In the genomic region with DNA sequence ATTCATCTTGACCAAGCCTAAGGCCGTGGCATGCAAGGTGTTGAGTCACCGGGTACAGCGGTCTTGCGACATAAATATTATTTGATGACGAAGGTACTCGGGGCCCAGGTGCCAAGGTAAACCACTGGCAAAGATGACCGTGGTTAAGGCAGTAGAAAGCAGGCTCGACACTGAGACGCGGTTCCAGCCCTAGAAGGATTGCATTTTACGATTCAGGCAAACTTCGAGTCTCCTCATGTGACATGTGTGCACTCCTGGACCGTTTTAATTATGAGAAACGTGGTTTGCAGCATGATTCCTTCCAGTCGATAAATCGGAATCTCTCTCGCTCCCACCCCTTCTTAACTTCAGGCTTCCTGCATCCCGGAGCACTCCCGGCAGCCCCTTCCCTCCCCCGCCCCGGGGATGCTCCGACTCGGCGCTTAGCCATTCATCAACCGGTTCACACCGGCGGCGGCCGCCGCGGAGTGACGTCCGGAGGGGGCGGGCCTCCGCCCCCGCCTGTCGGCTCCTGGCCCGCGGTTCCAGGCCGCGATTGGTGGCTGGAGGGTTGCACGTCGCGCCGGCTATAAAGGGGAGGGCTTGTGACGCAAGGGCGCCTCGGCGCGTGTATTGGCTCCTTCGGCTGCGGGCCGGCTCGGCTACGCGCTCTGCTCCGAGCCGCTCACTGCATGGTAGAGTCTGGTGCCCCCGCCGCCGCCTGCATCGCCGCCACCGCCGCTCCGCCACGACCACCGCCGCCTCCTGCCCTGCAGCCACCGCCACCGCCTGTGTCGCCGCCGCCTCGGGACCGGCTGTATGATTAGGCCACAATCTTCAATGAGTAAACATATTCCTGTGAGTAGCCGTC, we compare ENCODE assay signal across 8 cellular contexts. TPM values are rescaled to one million over a fixed set of nuclear protein-coding genes. Genes with fewer than 3 reads are reported as not detected.
A peak's percentile ranks its signal among the peaks of the same experiment; 100 is the strongest.
DNase-seq lines count a peak whose midpoint lies in the region; ATAC-seq and TF ChIP-seq lines count a peak whose summit lies in the region.

A gene (plus strand): TSS at position 598 of the 850 bp plus-strand sequence.
A gene (plus strand): TSS at position 598 of the 850 bp plus-strand sequence. CDS start 4,401 bp downstream, outside the sequence.

- no peaks in the 10 kb centered on the region for H3K9me3 Mint-ChIP-seq in activated naive CD8-positive, alpha-beta T cell (ENCODE audit: low read depth)
- peaks cover 15% of the 10 kb centered on the region for H3K9me3 Mint-ChIP-seq in glutamatergic neuron (ENCODE audit: unreplicated experiment)

- peaks cover 34% of the 10 kb centered on the region for H4K20me1 ChIP-seq in osteoblast (ENCODE audit: insufficient read depth, low read length)

- H2AFZ ChIP-seq in osteoblast (ENCODE audit: low read length): peak within 1 kb of the TSS; percentile 94

- H3K27me3 Mint-ChIP-seq in activated naive CD8-positive, alpha-beta T cell: no peaks in the 10 kb centered on the region
- H3K27me3 Mint-ChIP-seq in glutamatergic neuron (ENCODE audit: unreplicated experiment): peaks cover 12% of the 10 kb centered on the region

- ATAC-seq in HG02610 (IDR thresholded peaks at IDR 0.05; ENCODE audit: unreplicated experiment) (peak; percentile 88), thoracic aorta (ENCODE audit: insufficient number of reproducible peaks, low FRiP score, low read depth) (peak; percentile 93)

- H3K9me3 ChIP-seq in osteoblast (ENCODE audit: low read depth, low read length) (no peaks in the 10 kb centered on the region), thoracic aorta (no peaks in the 10 kb centered on the region)

- peak within 1 kb of the TSS; percentile 97 for H3K4me2 ChIP-seq in osteoblast (ENCODE audit: insufficient read depth, low read length)

- H3K36me3 Mint-ChIP-seq in activated naive CD8-positive, alpha-beta T cell: peaks cover 5% of the 10 kb centered on the region
- peaks cover 4% of the 10 kb centered on the region for H3K36me3 Mint-ChIP-seq in glutamatergic neuron (ENCODE audit: unreplicated experiment)

- DNase-seq in NCI-H1092 treated with DMSO at 0.1 percent for 48 hours (lab: John Stamatoyannopoulos, UW): peak; percentile 73
- DNase-seq in SKM-1 (lab: John Stamatoyannopoulos, UW; ENCODE audit: unreplicated experiment): peak; percentile 88
- peak; percentile 98 for DNase-seq in glutamatergic neuron
- peak; percentile 96 for DNase-seq in osteoblast (ENCODE audit: insufficient read length, low spot score, missing footprints)
- peak; percentile 89 for DNase-seq in thoracic aorta (ENCODE audit: low spot score)

- H3K4me1 ChIP-seq in osteoblast (ENCODE audit: insufficient read depth, low read length) (peaks cover 20% of the 10 kb centered on the region), thoracic aorta (ENCODE audit: control insufficient read depth in 1 of 2, low read depth in 2 of 2) (peaks cover 16 to 28% of the 10 kb centered on the region in 2 donors)

- TF ChIP-seq CTCF in glutamatergic neuron (IDR thresholded peaks at IDR 0.05; ENCODE audit: partially characterized antibody, unreplicated experiment): no peak
- TF ChIP-seq CTCF in osteoblast (IDR thresholded peaks at IDR 0.05; ENCODE audit: extremely low read depth, low read depth, low read length): peak; percentile 4
- no peak for TF ChIP-seq CTCF in thoracic aorta (IDR thresholded peaks at IDR 0.05)

- H3K36me3 ChIP-seq in osteoblast (ENCODE audit: insufficient read depth, low read length) (peaks cover 10% of the 10 kb centered on the region), thoracic aorta (peaks cover 1% of the 10 kb centered on the region)

- H3K79me2 ChIP-seq in osteoblast (ENCODE audit: insufficient read depth, low read length): peaks cover 46% of the 10 kb centered on the region

- H3K27me3 ChIP-seq in osteoblast (ENCODE audit: insufficient read depth, low read length) (no peaks in the 10 kb centered on the region), thoracic aorta (replicated peaks; ENCODE audit: insufficient read depth) (no peaks in the 10 kb centered on the region)

- peak within 1 kb of the TSS; percentile 96 for H3K4me3 Mint-ChIP-seq in activated naive CD8-positive, alpha-beta T cell
- peak within 1 kb of the TSS; percentile 86 for H3K4me3 Mint-ChIP-seq in glutamatergic neuron (ENCODE audit: unreplicated experiment)

- peak within 1 kb of the TSS; percentile 84 for H3K4me3 ChIP-seq in GM08714 (ENCODE audit: low read length)
- peak within 1 kb of the TSS; percentile 90 for H3K4me3 ChIP-seq in osteoblast (ENCODE audit: insufficient read depth, low read length)
- peak within 1 kb of the TSS; percentile 95 for H3K4me3 ChIP-seq in thoracic aorta

- peak within 1 kb of the TSS; percentile 95 for H3K27ac Mint-ChIP-seq in activated naive CD8-positive, alpha-beta T cell
- peak within 1 kb of the TSS; percentile 93 for H3K27ac Mint-ChIP-seq in glutamatergic neuron (ENCODE audit: unreplicated experiment)

- H3K4me1 Mint-ChIP-seq in activated naive CD8-positive, alpha-beta T cell (ENCODE audit: low read depth): peaks cover 41% of the 10 kb centered on the region
- H3K4me1 Mint-ChIP-seq in glutamatergic neuron (ENCODE audit: low read depth, unreplicated experiment): peaks cover 7% of the 10 kb centered on the region

- H3K27ac ChIP-seq in osteoblast (ENCODE audit: low read depth, low read length): peak within 1 kb of the TSS; percentile 99
- peak within 1 kb of the TSS; percentile 97 to 98 for H3K27ac ChIP-seq in thoracic aorta

RNA-seq across cellular contexts. Expression of the second gene that starts in this region (rescaled TPM):
- total RNA-seq in glutamatergic neuron (ENCODE audit: unreplicated experiment) (87.9 TPM), osteoblast (24.2 and 46.0 TPM in 2 replicates), thoracic aorta (10 to 100 TPM; 23.0 to 29.6 TPM)

Comparison
In these comparisons a context has a peak if more than half of its experiments do, and no peak if none do; other contexts are left out.
1. Peak in every context shown above with its lines: DNase-seq, ATAC-seq, H3K4me3 ChIP-seq and H3K27ac ChIP-seq.